1 cellular context compared by ENCODE assay signal in genomic region chr12:12206776-12207388, GRCh38.
TF ChIP-seq lines count a peak whose summit lies in the region.

No MANE protein-coding gene starts in this region.

TF ChIP-seq in WTC11, 78 proteins besides CTCF, POLR2A, EP300 and RAD21:
- TF ChIP-seq ARID4B (CRISPR knock-in tag; IDR thresholded peaks at IDR 0.05; ENCODE audit: borderline replicate concordance) (no peak), ZNF121 (CRISPR knock-in tag; IDR thresholded peaks at IDR 0.05) (0 out of 2 replicates have a peak, but pooled peaks have one; percentile 20)
